In the genomic region with DNA sequence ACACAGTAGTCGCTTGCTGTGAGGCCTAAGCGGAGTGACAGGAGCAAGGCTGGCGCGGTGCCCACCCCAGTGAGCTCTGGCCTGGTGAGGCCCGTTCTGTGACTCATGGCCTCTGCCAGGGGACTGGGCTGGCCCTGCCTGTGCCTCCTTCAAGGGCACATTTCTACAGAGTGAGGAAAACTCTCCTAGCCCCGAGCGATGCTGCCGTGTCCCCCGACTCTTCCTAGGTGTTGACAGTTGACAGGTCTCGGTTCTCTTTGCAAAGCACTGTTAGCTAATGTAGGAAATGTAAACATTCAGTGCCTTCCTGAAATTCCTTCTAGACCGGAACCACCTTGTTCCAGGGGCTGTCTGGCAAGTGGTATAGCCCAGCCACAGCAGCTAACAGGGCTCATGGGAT, we compare ENCODE assay signal across 10 cellular contexts. TPM values are rescaled to one million over a fixed set of nuclear protein-coding genes. Genes with fewer than 3 reads are reported as not detected.
A peak's percentile ranks its signal among the peaks of the same experiment; 100 is the strongest.
DNase-seq lines count a peak whose midpoint lies in the region; ATAC-seq and TF ChIP-seq lines count a peak whose summit lies in the region.
"Had no signal": no experiment of that assay in that cellular context is flagged by ENCODE, and none has a peak within 500 bp of the region (broad histone marks: within the 10 kb centered on the region; RNA-seq: fewer than 3 reads in every experiment).

No MANE protein-coding gene starts in this region.

- H3K36me3 ChIP-seq in HEK293 (ENCODE audit: control insufficient read depth in 2 of 2, insufficient read depth in 1 of 2, low read length in 2 of 2) (no peaks in the 10 kb centered on the region), left ventricle myocardium inferior (no peaks in the 10 kb centered on the region), gastrocnemius medialis (no peaks in the 10 kb centered on the region), SJCRH30 (no peaks in the 10 kb centered on the region)

- H3K4me3 ChIP-seq in HEK293 (ENCODE audit: low read depth, low read length) (no peak overlapping the region), left ventricle myocardium inferior (peak overlapping the region; percentile 13), gastrocnemius medialis (no peak overlapping the region), SJCRH30 (no peak overlapping the region)

- H3K9me3 Mint-ChIP-seq in activated CD4-positive, alpha-beta T cell treated with anti-CD3 and anti-CD28 coated beads, Interleukin-2, amount 10 ng/mL, durations not matched to agents 24 days and 14 days = no peaks in the 10 kb centered on the region

- H3K4me3 Mint-ChIP-seq in activated CD4-positive, alpha-beta T cell treated with anti-CD3 and anti-CD28 coated beads, Interleukin-2, amount 10 ng/mL, durations not matched to agents 24 days and 14 days = no peak overlapping the region

- peaks cover 2% of the 10 kb centered on the region for H3K27me3 Mint-ChIP-seq in activated CD4-positive, alpha-beta T cell treated with anti-CD3 and anti-CD28 coated beads, Interleukin-2, amount 10 ng/mL, durations not matched to agents 24 days and 14 days

- CTCF ChIA-PET in HEK293 (lab: Yijun Ruan, JAX) = interaction anchor here (0.6 to 1.6 kb wide), 5 partner anchors 47 to 445 kb away, joined by 4 to 6 read pairs (median 4); no protein-coding TSS in a partner anchor

- H3K36me3 Mint-ChIP-seq in activated CD4-positive, alpha-beta T cell treated with anti-CD3 and anti-CD28 coated beads, Interleukin-2, amount 10 ng/mL, durations not matched to agents 24 days and 14 days (ENCODE audit: low read depth) = peaks cover 2% of the 10 kb centered on the region

- POLR2A ChIA-PET in HEK293 (lab: Yijun Ruan, JAX) = no interaction called here

- no peak overlapping the region for H3K27ac Mint-ChIP-seq in activated CD4-positive, alpha-beta T cell treated with anti-CD3 and anti-CD28 coated beads, Interleukin-2, amount 10 ng/mL, durations not matched to agents 24 days and 14 days

- no peak for TF ChIP-seq CTCF in HEK293 (tag by site-specific recombination; IDR thresholded peaks at IDR 0.05)
- no peak for TF ChIP-seq CTCF in left ventricle myocardium inferior (IDR thresholded peaks at IDR 0.05; ENCODE audit: borderline replicate concordance)
- no peak for TF ChIP-seq CTCF in gastrocnemius medialis (IDR thresholded peaks at IDR 0.05 in 4 of 5, conservative IDR thresholded peaks at IDR 0.05 in 1 of 5)

- H3K4me1 ChIP-seq in HEK293 (ENCODE audit: control insufficient read depth, insufficient read depth, low read length) (no peaks in the 10 kb centered on the region), left ventricle myocardium inferior (peaks cover 56% of the 10 kb centered on the region), gastrocnemius medialis (peaks cover 37 to 38% of the 10 kb centered on the region in 2 donors), SJCRH30 (no peaks in the 10 kb centered on the region)

- H3K27me3 ChIP-seq in left ventricle myocardium inferior (ENCODE audit: low read depth) = no peaks in the 10 kb centered on the region
- no peaks in the 10 kb centered on the region for H3K27me3 ChIP-seq in gastrocnemius medialis
- peaks cover 15% of the 10 kb centered on the region for H3K27me3 ChIP-seq in SJCRH30

- DNase-seq in amniotic epithelial cell (ENCODE audit: low read depth) = peak; percentile 58
- peak; percentile 79 for DNase-seq in left ventricle myocardium inferior
- DNase-seq in gastrocnemius medialis = peak; percentile 56 to 87
- no peak for DNase-seq in activated CD4-positive, alpha-beta T cell treated with anti-CD3 and anti-CD28 coated beads, Interleukin-2, amount 10 ng/mL, durations not matched to agents 24 days and 14 days
- DNase-seq in SJCRH30 = no peak
- DNase-seq in middle frontal gyrus (ENCODE audit: extremely low spot score, low spot score) = no peak
- DNase-seq: HCEC 1CT had no signal

- ATAC-seq in gastrocnemius medialis = peak; percentile 34 to 70
- no peak for ATAC-seq in GM18873 (IDR thresholded peaks at IDR 0.05; ENCODE audit: low FRiP score, unreplicated experiment)

- H3K4me1 Mint-ChIP-seq in activated CD4-positive, alpha-beta T cell treated with anti-CD3 and anti-CD28 coated beads, Interleukin-2, amount 10 ng/mL, durations not matched to agents 24 days and 14 days = peaks cover 13% of the 10 kb centered on the region

- no peak for TF ChIP-seq POLR2A in gastrocnemius medialis (IDR thresholded peaks at IDR 0.05)

- H3K9me3 ChIP-seq in HEK293 (ENCODE audit: control insufficient read depth, insufficient read depth, low read depth, low read length) = no peaks in the 10 kb centered on the region
- no peaks in the 10 kb centered on the region for H3K9me3 ChIP-seq in left ventricle myocardium inferior (replicated peaks)
- H3K9me3 ChIP-seq in gastrocnemius medialis = no peaks in the 10 kb centered on the region
- H3K9me3 ChIP-seq in SJCRH30 (replicated peaks) = no peaks in the 10 kb centered on the region

- intact Hi-C loops in left ventricle myocardium inferior (cut with micrococcal nuclease) (no loop called here), gastrocnemius medialis (cut with DNase I; ENCODE audit: low total_unique reads) (no loop called here)
- intact Hi-C loops in activated CD4-positive, alpha-beta T cell treated with anti-CD3 and anti-CD28 coated beads, Interleukin-2, amount 10 ng/mL, durations not matched to agents 24 days and 14 days (cut with micrococcal nuclease) = no loop called here

- in situ Hi-C loops in gastrocnemius medialis (cut with MboI; ENCODE audit: low sequenced_read_pairs in 4 of 4) = no loop called here

- H3K27ac ChIP-seq in HEK293 (ENCODE audit: extremely low read depth, low read depth, low read length) = no peak overlapping the region
- peak overlapping the region; percentile 84 for H3K27ac ChIP-seq in left ventricle myocardium inferior (replicated peaks)
- peak overlapping the region; percentile 59 to 76 (median 68) for H3K27ac ChIP-seq in gastrocnemius medialis
- no peak overlapping the region for H3K27ac ChIP-seq in SJCRH30

TF ChIP-seq in HEK293, 187 proteins besides CTCF, POLR2A, EP300 and RAD21:
- TF ChIP-seq, protein P1, sequence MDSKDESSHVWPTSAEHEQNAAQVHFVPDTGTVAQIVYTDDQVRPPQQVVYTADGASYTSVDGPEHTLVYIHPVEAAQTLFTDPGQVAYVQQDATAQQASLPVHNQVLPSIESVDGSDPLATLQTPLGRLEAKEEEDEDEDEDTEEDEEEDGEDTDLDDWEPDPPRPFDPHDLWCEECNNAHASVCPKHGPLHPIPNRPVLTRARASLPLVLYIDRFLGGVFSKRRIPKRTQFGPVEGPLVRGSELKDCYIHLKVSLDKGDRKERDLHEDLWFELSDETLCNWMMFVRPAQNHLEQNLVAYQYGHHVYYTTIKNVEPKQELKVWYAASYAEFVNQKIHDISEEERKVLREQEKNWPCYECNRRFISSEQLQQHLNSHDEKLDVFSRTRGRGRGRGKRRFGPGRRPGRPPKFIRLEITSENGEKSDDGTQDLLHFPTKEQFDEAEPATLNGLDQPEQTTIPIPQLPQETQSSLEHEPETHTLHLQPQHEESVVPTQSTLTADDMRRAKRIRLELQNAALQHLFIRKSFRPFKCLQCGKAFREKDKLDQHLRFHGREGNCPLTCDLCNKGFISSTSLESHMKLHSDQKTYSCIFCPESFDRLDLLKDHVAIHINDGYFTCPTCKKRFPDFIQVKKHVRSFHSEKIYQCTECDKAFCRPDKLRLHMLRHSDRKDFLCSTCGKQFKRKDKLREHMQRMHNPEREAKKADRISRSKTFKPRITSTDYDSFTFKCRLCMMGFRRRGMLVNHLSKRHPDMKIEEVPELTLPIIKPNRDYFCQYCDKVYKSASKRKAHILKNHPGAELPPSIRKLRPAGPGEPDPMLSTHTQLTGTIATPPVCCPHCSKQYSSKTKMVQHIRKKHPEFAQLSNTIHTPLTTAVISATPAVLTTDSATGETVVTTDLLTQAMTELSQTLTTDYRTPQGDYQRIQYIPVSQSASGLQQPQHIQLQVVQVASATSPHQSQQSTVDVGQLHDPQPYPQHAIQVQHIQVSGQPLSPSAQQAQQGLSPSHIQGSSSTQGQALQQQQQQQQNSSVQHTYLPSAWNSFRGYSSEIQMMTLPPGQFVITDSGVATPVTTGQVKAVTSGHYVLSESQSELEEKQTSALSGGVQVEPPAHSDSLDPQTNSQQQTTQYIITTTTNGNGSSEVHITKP (tag by site-specific recombination; IDR thresholded peaks at IDR 0.05) = peak; percentile 99
- TF ChIP-seq ZNF223 (tag by site-specific recombination; IDR thresholded peaks at IDR 0.05) = peak; percentile 94
- no peak for TF ChIP-seq ZBTB7A (tag by site-specific recombination; IDR thresholded peaks at IDR 0.05; ENCODE audit: low read depth)

RNA-seq across cellular contexts. Expression of a gene that starts 43.9 kb away (rescaled TPM):
- 8.7 TPM for total RNA-seq in left ventricle myocardium inferior
- total RNA-seq in gastrocnemius medialis = 10 to 100 TPM in 2 of 4 donors, 1 to 10 TPM in 2; 3.4 to 43.3 (median 10.3) TPM
- 10.3 and 11.4 TPM in 2 replicates for total RNA-seq in activated CD4-positive, alpha-beta T cell treated with anti-CD3 and anti-CD28 coated beads, Interleukin-2, amount 10 ng/mL, durations not matched to agents 24 days and 14 days
- 0.03 and 0.04 TPM in 2 replicates for total RNA-seq in SJCRH30 (2014; rRNA removed; shearing (Covaris generic))

RNA-seq across cellular contexts. Expression of a gene that starts 52.4 kb away (rescaled TPM):
- total RNA-seq in left ventricle myocardium inferior (2.9 TPM), gastrocnemius medialis (1 to 10 TPM in 1 of 4 donors, under 1 TPM in 3; 0.64 to 4.7 (median 0.89) TPM)
- total RNA-seq in activated CD4-positive, alpha-beta T cell treated with anti-CD3 and anti-CD28 coated beads, Interleukin-2, amount 10 ng/mL, durations not matched to agents 24 days and 14 days = not detected in 2 replicates
- total RNA-seq in SJCRH30 (2014; rRNA removed; shearing (Covaris generic)) = 48.5 and 52.7 TPM in 2 replicates
- total RNA-seq: T-helper 1 cell treated with Interleukin-12 subunit alpha and Interleukin-12 subunit beta and Interleukin-4 antibody, amounts not matched to agents 30 ng/mL and 1 ng/mL, for 36 hours had no signal

Comparison
In these comparisons a context has a peak if more than half of its experiments do, and no peak if none do; other contexts are left out.
1. H3K27ac ChIP-seq: peak in left ventricle myocardium inferior (single experiment) and gastrocnemius medialis (4 of 4); none in HEK293 (single experiment) and SJCRH30 (single experiment).
2. DNase-seq: peak in amniotic epithelial cell (single experiment), left ventricle myocardium inferior (single experiment) and gastrocnemius medialis (2 of 2); none in activated CD4-positive, alpha-beta T cell treated with anti-CD3 and anti-CD28 coated beads, Interleukin-2, amount 10 ng/mL, durations not matched to agents 24 days and 14 days (single experiment), SJCRH30 (0 of 2) and middle frontal gyrus (single experiment).